12 cellular contexts compared by ENCODE assay signal in the genomic region with DNA sequence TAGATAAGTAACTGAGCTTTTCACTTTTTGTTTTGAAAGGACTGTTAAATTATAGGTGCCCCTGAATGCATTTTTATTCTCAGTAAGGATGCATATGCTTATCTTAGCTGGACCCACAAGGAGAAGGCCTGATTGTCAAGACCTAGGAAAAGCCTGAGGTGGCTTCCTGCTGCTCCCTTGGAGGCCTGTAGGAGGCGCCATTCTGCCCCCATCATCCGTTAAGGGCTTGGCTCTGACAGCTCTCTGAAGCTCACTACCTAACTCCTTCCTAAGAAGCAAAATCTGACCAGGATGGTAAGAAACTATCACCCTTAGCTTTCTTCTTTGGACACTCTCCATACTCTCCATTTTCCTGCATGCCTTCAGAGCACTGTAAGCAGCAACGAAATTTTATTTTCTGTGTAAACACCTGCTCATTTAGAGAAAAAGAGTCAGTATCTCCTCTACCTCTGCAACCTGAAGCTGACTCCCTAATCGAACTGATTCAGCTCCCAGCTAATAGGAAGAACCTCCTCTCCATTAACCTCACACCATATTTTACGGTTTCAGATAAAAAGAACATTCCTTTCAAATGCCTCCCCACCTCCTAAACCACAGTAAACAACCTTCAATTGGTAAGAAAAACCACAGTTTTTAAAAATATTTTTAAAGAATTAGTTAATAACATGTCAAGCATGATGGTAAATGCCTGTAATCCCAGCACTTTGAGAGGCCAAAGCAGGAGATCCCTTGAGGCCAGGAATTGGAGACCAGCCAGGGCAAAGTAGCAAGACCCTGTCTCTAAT.
DNase-seq lines count a peak whose midpoint lies in the region; ATAC-seq and TF ChIP-seq lines count a peak whose summit lies in the region.
"Had no signal": no experiment of that assay in that cellular context is flagged by ENCODE, and none has a peak within 500 bp of the region (broad histone marks: within the 10 kb centered on the region; RNA-seq: fewer than 3 reads in every experiment).

No MANE protein-coding gene starts in this region.

- intact Hi-C loops in heart left ventricle (cut with DNase I) (no loop called here), left cardiac atrium (cut with DNase I) (loop anchor here in 1 of 2 donors (10.0 kb wide), 1 partner anchor 47 kb away; no protein-coding TSS in a partner anchor)

- H3K36me3 ChIP-seq in heart left ventricle = no peaks in the 10 kb centered on the region

- 35 to 44% (median 42%) methylated on average over 5 of the region's 5 CpGs for WGBS in heart left ventricle, 4 donors

- ATAC-seq in heart left ventricle (peak in 1 of 4 donors; percentile 12), left cardiac atrium (no peak)
- no peak for ATAC-seq in activated naive CD8-positive, alpha-beta T cell treated with anti-CD3 and anti-CD28 coated beads, Interleukin-2, amount 50 U/mL, for 24 hours

- H3K27me3 ChIP-seq in heart left ventricle = no peaks in the 10 kb centered on the region

- H3K36me3 Mint-ChIP-seq in type B pancreatic cell = no peaks in the 10 kb centered on the region
- H3K36me3 Mint-ChIP-seq in activated naive CD8-positive, alpha-beta T cell treated with anti-CD3 and anti-CD28 coated beads, Interleukin-2, amount 50 U/mL, for 24 hours (ENCODE audit: low read depth) = no peaks in the 10 kb centered on the region

- H3K4me3 ChIP-seq in heart left ventricle (no peak overlapping the region), epithelial cell of esophagus (ENCODE audit: low read length) (no peak overlapping the region), coronary artery (no peak overlapping the region)

- H3K9me3 ChIP-seq in heart left ventricle = peaks cover 0 to 22% (median 4%) of the 10 kb centered on the region in 12 donors

- TF ChIP-seq POLR2A in heart left ventricle (IDR thresholded peaks at IDR 0.05) = no peak

- no peak overlapping the region for H3K27ac Mint-ChIP-seq in type B pancreatic cell
- no peak overlapping the region for H3K27ac Mint-ChIP-seq in activated naive CD8-positive, alpha-beta T cell treated with anti-CD3 and anti-CD28 coated beads, Interleukin-2, amount 50 U/mL, for 24 hours
- H3K27ac Mint-ChIP-seq: B cell; T-helper 1 cell treated with Interleukin-12 subunit alpha and Interleukin-12 subunit beta and Interleukin-4 antibody, amounts not matched to agents 30 μg/mL and 1 μg/mL, for 36 hours had no signal

- no peaks in the 10 kb centered on the region for H3K4me1 Mint-ChIP-seq in type B pancreatic cell (ENCODE audit: unreplicated experiment)
- no peaks in the 10 kb centered on the region for H3K4me1 Mint-ChIP-seq in activated naive CD8-positive, alpha-beta T cell treated with anti-CD3 and anti-CD28 coated beads, Interleukin-2, amount 50 U/mL, for 24 hours
- H3K4me1 Mint-ChIP-seq: B cell had no signal

- DNase-seq in heart left ventricle (peak in 4 of 5 donors; percentile 23 to 71 (median 32)), left cardiac atrium (no peak), NCI-H226 (peak; percentile 16), epithelial cell of esophagus (ENCODE audit: low read depth) (no peak), type B pancreatic cell (ENCODE audit: extremely low spot score, unreplicated experiment) (no peak), coronary artery (ENCODE audit: low spot score) (no peak), ecto neural progenitor cell (ENCODE audit: low spot score) (no peak)
- no peak for DNase-seq in activated naive CD8-positive, alpha-beta T cell treated with anti-CD3 and anti-CD28 coated beads, Interleukin-2, amount 50 U/mL, for 24 hours
- DNase-seq: NCI-H524, occipital lobe had no signal

- no peak overlapping the region for H3K4me3 Mint-ChIP-seq in type B pancreatic cell
- H3K4me3 Mint-ChIP-seq in activated naive CD8-positive, alpha-beta T cell treated with anti-CD3 and anti-CD28 coated beads, Interleukin-2, amount 50 U/mL, for 24 hours = no peak overlapping the region
- H3K4me3 Mint-ChIP-seq: B cell; T-helper 1 cell treated with Interleukin-12 subunit alpha and Interleukin-12 subunit beta and Interleukin-4 antibody, amounts not matched to agents 30 μg/mL and 1 μg/mL, for 36 hours had no signal

- TF ChIP-seq CTCF in heart left ventricle (IDR thresholded peaks at IDR 0.05) = peak in 6 of 12 donors; percentile 6 to 23 (median 14)
- TF ChIP-seq CTCF in epithelial cell of esophagus (IDR thresholded peaks at IDR 0.05; ENCODE audit: insufficient read depth, low read depth, low read length, missing control alignments) = peak; percentile 37
- peak; percentile 50 for TF ChIP-seq CTCF in type B pancreatic cell (conservative IDR thresholded peaks at IDR 0.05)
- TF ChIP-seq CTCF in coronary artery (IDR thresholded peaks at IDR 0.05) = no peak

- H3K27me3 Mint-ChIP-seq in type B pancreatic cell = no peaks in the 10 kb centered on the region
- H3K27me3 Mint-ChIP-seq in activated naive CD8-positive, alpha-beta T cell treated with anti-CD3 and anti-CD28 coated beads, Interleukin-2, amount 50 U/mL, for 24 hours = no peaks in the 10 kb centered on the region
- H3K27me3 Mint-ChIP-seq: B cell had no signal

- H3K4me1 ChIP-seq in heart left ventricle = peaks cover 0 to 13% (median 0%) of the 10 kb centered on the region in 12 donors

- H3K9me3 Mint-ChIP-seq in type B pancreatic cell = peaks cover 5% of the 10 kb centered on the region
- H3K9me3 Mint-ChIP-seq in activated naive CD8-positive, alpha-beta T cell treated with anti-CD3 and anti-CD28 coated beads, Interleukin-2, amount 50 U/mL, for 24 hours = peaks cover 3% of the 10 kb centered on the region

- peak overlapping the region in 5 of 12 donors; percentile 2 to 39 (median 25) for H3K27ac ChIP-seq in heart left ventricle
- peak overlapping the region in 1 of 2 donors; percentile 50 for H3K27ac ChIP-seq in coronary artery

Comparison
In these comparisons a context has a peak if more than half of its experiments do, and no peak if none do; other contexts are left out.
1. DNase-seq: peak in heart left ventricle (4 of 5) and NCI-H226 (single experiment); none in left cardiac atrium (single experiment), epithelial cell of esophagus (single experiment), type B pancreatic cell (single experiment), coronary artery (single experiment), ecto neural progenitor cell (single experiment) and activated naive CD8-positive, alpha-beta T cell treated with anti-CD3 and anti-CD28 coated beads, Interleukin-2, amount 50 U/mL, for 24 hours (single experiment).